11 cellular contexts compared by ENCODE assay signal in genomic region chr10:4847580-4848020, GRCh38. TPM values are rescaled to one million over a fixed set of nuclear protein-coding genes. Genes with fewer than 3 reads are reported as not detected.
A peak's percentile ranks its signal among the peaks of the same experiment; 100 is the strongest.
DNase-seq lines count a peak whose midpoint lies in the region; TF ChIP-seq lines count a peak whose summit lies in the region.
"Had no signal": no experiment of that assay in that cellular context is flagged by ENCODE, and none has a peak within 500 bp of the region (broad histone marks: within the 10 kb centered on the region; RNA-seq: fewer than 3 reads in every experiment).

No MANE protein-coding gene starts in this region.

- DNase-seq in AG08395 (ENCODE audit: low spot score) (peak; percentile 67), HS-27A (ENCODE audit: low read depth) (peak; percentile 29), MCF 10A (ENCODE audit: unreplicated experiment) (peak; percentile 79), medulla oblongata (ENCODE audit: extremely low spot score) (peak; percentile 34), NCI-H1092 (lab: John Stamatoyannopoulos, UW) (no peak), D341Med (ENCODE audit: low spot score) (no peak), DMS 273 treated with DMSO at 0.1 percent for 48 hours (lab: John Stamatoyannopoulos, UW) (no peak)
- DNase-seq in activated T-helper 1 cell treated with anti-CD3 and anti-CD28 coated beads, Interleukin-12 subunit alpha, Interleukin-12 subunit beta, Interleukin-2, Interleukin-4 antibody, amounts not matched to agents 30 ng/mL and 10 ng/mL and 1 ng/mL, durations not matched to agents 14 hours and 24 hours and 36 hours (ENCODE audit: low spot score) = no peak
- DNase-seq: activated naive CD4-positive, alpha-beta T cell treated with anti-CD3 and anti-CD28 coated beads, Interleukin-2, amount 10 ng/mL, durations not matched to agents 7 days and 5 days; DND-41; NCI-H2081 had no signal

- CTCF ChIA-PET in MCF 10A (lab: Yijun Ruan, JAX) = interaction anchor here (0.5 to 6.5 kb wide), 17 partner anchors 9 to 778 kb away, joined by 3 to 80 read pairs (median 4); partner anchors contain the start of gene AKR1C3

- no TSS peak for BruUV-seq in MCF 10A (replicated peaks; lab: Mats Ljungman, UMichigan)

- peaks cover 29% of the 10 kb centered on the region for H3K4me1 Mint-ChIP-seq in MCF 10A (ENCODE audit: insufficient read depth, unreplicated experiment)
- peaks cover 20% of the 10 kb centered on the region for H3K4me1 Mint-ChIP-seq in activated T-helper 1 cell treated with anti-CD3 and anti-CD28 coated beads, Interleukin-12 subunit alpha, Interleukin-12 subunit beta, Interleukin-2, Interleukin-4 antibody, amounts not matched to agents 30 ng/mL and 10 ng/mL and 1 ng/mL, durations not matched to agents 14 hours and 24 hours and 36 hours (ENCODE audit: low read depth)

- peak overlapping the region; percentile 30 for H3K4me3 Mint-ChIP-seq in MCF 10A (ENCODE audit: unreplicated experiment)
- H3K4me3 Mint-ChIP-seq in activated T-helper 1 cell treated with anti-CD3 and anti-CD28 coated beads, Interleukin-12 subunit alpha, Interleukin-12 subunit beta, Interleukin-2, Interleukin-4 antibody, amounts not matched to agents 30 ng/mL and 10 ng/mL and 1 ng/mL, durations not matched to agents 14 hours and 24 hours and 36 hours = no peak overlapping the region
- H3K4me3 Mint-ChIP-seq: activated naive CD4-positive, alpha-beta T cell treated with anti-CD3 and anti-CD28 coated beads, Interleukin-2, amount 10 ng/mL, durations not matched to agents 7 days and 5 days had no signal

- TF ChIP-seq CTCF in MCF 10A (IDR thresholded peaks at IDR 0.05; ENCODE audit: unreplicated experiment) = no peak

- no peaks in the 10 kb centered on the region for H3K27me3 Mint-ChIP-seq in MCF 10A (ENCODE audit: insufficient read depth, unreplicated experiment)
- H3K27me3 Mint-ChIP-seq in activated T-helper 1 cell treated with anti-CD3 and anti-CD28 coated beads, Interleukin-12 subunit alpha, Interleukin-12 subunit beta, Interleukin-2, Interleukin-4 antibody, amounts not matched to agents 30 ng/mL and 10 ng/mL and 1 ng/mL, durations not matched to agents 14 hours and 24 hours and 36 hours (ENCODE audit: insufficient read depth) = no peaks in the 10 kb centered on the region
- H3K27me3 Mint-ChIP-seq: activated naive CD4-positive, alpha-beta T cell treated with anti-CD3 and anti-CD28 coated beads, Interleukin-2, amount 10 ng/mL, durations not matched to agents 7 days and 5 days had no signal

- peak overlapping the region; percentile 71 for H3K27ac Mint-ChIP-seq in MCF 10A (ENCODE audit: low read depth, unreplicated experiment)
- no peak overlapping the region for H3K27ac Mint-ChIP-seq in activated T-helper 1 cell treated with anti-CD3 and anti-CD28 coated beads, Interleukin-12 subunit alpha, Interleukin-12 subunit beta, Interleukin-2, Interleukin-4 antibody, amounts not matched to agents 30 ng/mL and 10 ng/mL and 1 ng/mL, durations not matched to agents 14 hours and 24 hours and 36 hours
- H3K27ac Mint-ChIP-seq: activated naive CD4-positive, alpha-beta T cell treated with anti-CD3 and anti-CD28 coated beads, Interleukin-2, amount 10 ng/mL, durations not matched to agents 7 days and 5 days had no signal

- no peaks in the 10 kb centered on the region for H3K9me3 Mint-ChIP-seq in MCF 10A (ENCODE audit: unreplicated experiment)
- no peaks in the 10 kb centered on the region for H3K9me3 Mint-ChIP-seq in activated T-helper 1 cell treated with anti-CD3 and anti-CD28 coated beads, Interleukin-12 subunit alpha, Interleukin-12 subunit beta, Interleukin-2, Interleukin-4 antibody, amounts not matched to agents 30 ng/mL and 10 ng/mL and 1 ng/mL, durations not matched to agents 14 hours and 24 hours and 36 hours
- H3K9me3 Mint-ChIP-seq: activated naive CD4-positive, alpha-beta T cell treated with anti-CD3 and anti-CD28 coated beads, Interleukin-2, amount 10 ng/mL, durations not matched to agents 7 days and 5 days had no signal

- POLR2A ChIA-PET in MCF 10A (lab: Yijun Ruan, JAX) = interaction anchor here (1.0 to 1.3 kb wide), 2 partner anchors 12 to 251 kb away, joined by 3 to 4 read pairs; no protein-coding TSS in a partner anchor

- intact Hi-C loops in MCF 10A (cut with micrococcal nuclease) = loop anchor here (2.0 kb wide), 2 partner anchors 33 to 99 kb away; no protein-coding TSS in a partner anchor
- intact Hi-C loops in activated T-helper 1 cell treated with anti-CD3 and anti-CD28 coated beads, Interleukin-12 subunit alpha, Interleukin-12 subunit beta, Interleukin-2, Interleukin-4 antibody, amounts not matched to agents 30 ng/mL and 10 ng/mL and 1 ng/mL, durations not matched to agents 14 hours and 24 hours and 36 hours (cut with micrococcal nuclease) = loop anchor here (2.0 kb wide), 1 partner anchor 247 kb away; the partner anchor contains the start of gene AKR1C3

- H3K36me3 Mint-ChIP-seq in MCF 10A (ENCODE audit: insufficient read depth, unreplicated experiment) = no peaks in the 10 kb centered on the region
- H3K36me3 Mint-ChIP-seq in activated T-helper 1 cell treated with anti-CD3 and anti-CD28 coated beads, Interleukin-12 subunit alpha, Interleukin-12 subunit beta, Interleukin-2, Interleukin-4 antibody, amounts not matched to agents 30 ng/mL and 10 ng/mL and 1 ng/mL, durations not matched to agents 14 hours and 24 hours and 36 hours (ENCODE audit: low read depth) = no peaks in the 10 kb centered on the region

RNA-seq across cellular contexts. Expression of gene AKR1E2, which starts 21.6 kb away (rescaled TPM):
- 0.29 TPM in 1 of 2 replicates, not detected in the other for total RNA-seq in MCF 10A (2022)
- total RNA-seq in activated T-helper 1 cell treated with anti-CD3 and anti-CD28 coated beads, Interleukin-12 subunit alpha, Interleukin-12 subunit beta, Interleukin-2, Interleukin-4 antibody, amounts not matched to agents 30 ng/mL and 10 ng/mL and 1 ng/mL, durations not matched to agents 14 hours and 24 hours and 36 hours = 6.2 and 6.6 TPM in 2 replicates

Comparison
In these comparisons a context has a peak if more than half of its experiments do, and no peak if none do; other contexts are left out.
1. DNase-seq: peak in AG08395 (single experiment), HS-27A (single experiment), MCF 10A (single experiment) and medulla oblongata (single experiment); none in NCI-H1092 (single experiment), activated T-helper 1 cell treated with anti-CD3 and anti-CD28 coated beads, Interleukin-12 subunit alpha, Interleukin-12 subunit beta, Interleukin-2, Interleukin-4 antibody, amounts not matched to agents 30 ng/mL and 10 ng/mL and 1 ng/mL, durations not matched to agents 14 hours and 24 hours and 36 hours (single experiment), D341Med (single experiment) and DMS 273 treated with DMSO at 0.1 percent for 48 hours (single experiment).